ENCODE assay signal across 17 cellular contexts in genomic region chr12:117028254-117028653, GRCh38.
DNase-seq lines count a peak whose midpoint lies in the region; TF ChIP-seq lines count a peak whose summit lies in the region.
"Had no signal": no experiment of that assay in that cellular context is flagged by ENCODE, and none has a peak within 500 bp of the region (broad histone marks: within the 10 kb centered on the region; RNA-seq: fewer than 3 reads in every experiment).

No MANE protein-coding gene starts in this region.

- no peaks in the 10 kb centered on the region for H3K79me2 ChIP-seq in Karpas-422 (ENCODE audit: low read length)

- H3K36me3 ChIP-seq in HEK293 (ENCODE audit: control insufficient read depth in 2 of 2, insufficient read depth in 1 of 2, low read length in 2 of 2) (peaks cover 0 to 54% of the 10 kb centered on the region in 2 experiments; a peak in 2 of 3 replicates), Karpas-422 (ENCODE audit: insufficient read depth, low read length) (peaks cover 44% of the 10 kb centered on the region), sigmoid colon (peaks cover 4 to 54% (median 22%) of the 10 kb centered on the region in 4 donors)

- H3K9me2 ChIP-seq in Karpas-422 (replicated peaks; ENCODE audit: insufficient read depth, low read length): no peaks in the 10 kb centered on the region

- CTCF ChIA-PET in HEK293 (lab: Yijun Ruan, JAX): interaction anchor here (0.7 to 1.5 kb wide), 4 partner anchors 20 to 758 kb away, joined by 3 to 9 read pairs (median 4); no protein-coding TSS in a partner anchor

- TF ChIP-seq POLR2A in sigmoid colon (IDR thresholded peaks at IDR 0.05): no peak

- H3K4me1 ChIP-seq in HEK293 (ENCODE audit: control insufficient read depth, insufficient read depth, low read length) (no peaks in the 10 kb centered on the region), Karpas-422 (ENCODE audit: low read length) (peaks cover 71% of the 10 kb centered on the region), sigmoid colon (peaks cover 0 to 17% (median 11%) of the 10 kb centered on the region in 4 donors)

- H3K4me3 ChIP-seq in HEK293 (ENCODE audit: low read depth, low read length) (no peak overlapping the region), Karpas-422 (ENCODE audit: low read length) (no peak overlapping the region), coronary artery (no peak overlapping the region), sigmoid colon (no peak overlapping the region)
- H3K4me3 ChIP-seq: MG63 had no signal

- H4K20me1 ChIP-seq in Karpas-422 (ENCODE audit: insufficient read depth, low read depth, low read length): no peaks in the 10 kb centered on the region

- TF ChIP-seq CTCF in HEK293 (tag by site-specific recombination; IDR thresholded peaks at IDR 0.05) (no peak), coronary artery (IDR thresholded peaks at IDR 0.05) (no peak), sigmoid colon (IDR thresholded peaks at IDR 0.05) (no peak)

- peak overlapping the region; percentile 32 for H3K4me2 ChIP-seq in Karpas-422 (ENCODE audit: low read depth, low read length, poor library complexity, severe bottlenecking)
- H3K4me2 ChIP-seq: KMS-11 had no signal

- intact Hi-C loops in sigmoid colon (cut with DNase I): no loop called here

- H3K27me3 ChIP-seq in Karpas-422 (ENCODE audit: low read length): no peaks in the 10 kb centered on the region
- H3K27me3 ChIP-seq in sigmoid colon: peaks cover 2 to 5% (median 3%) of the 10 kb centered on the region in 3 donors
- H3K27me3 ChIP-seq: MG63 had no signal

- no peak for DNase-seq in Karpas-422
- peak; percentile 40 for DNase-seq in coronary artery (ENCODE audit: low spot score)
- DNase-seq in sigmoid colon: peak; percentile 56
- DNase-seq in SHP77 treated with DMSO at 0.1 percent for 48 hours (lab: John Stamatoyannopoulos, UW): no peak
- no peak for DNase-seq in DMS53 treated with DMSO at 0.1 percent for 48 hours (lab: John Stamatoyannopoulos, UW; ENCODE audit: unreplicated experiment)
- no peak for DNase-seq in NCI-H2107 treated with DMSO at 0.1 percent for 48 hours (lab: John Stamatoyannopoulos, UW; ENCODE audit: unreplicated experiment)
- DNase-seq: COR-L47, GOT3, MG63, NCI-H1092, NCI-H146, NCI-H2227 treated with DMSO at 0.1 percent for 48 hours, NCI-H526, OCI-M1, SIG-M5 had no signal

- no peak overlapping the region for H3K9ac ChIP-seq in Karpas-422 (ENCODE audit: low read length)
- H3K9ac ChIP-seq: KMS-11 had no signal

- no peak overlapping the region for H2AFZ ChIP-seq in Karpas-422 (ENCODE audit: low read length)

- POLR2A ChIA-PET in HEK293 (lab: Yijun Ruan, JAX): no interaction called here

- no peak for TF ChIP-seq EP300 in sigmoid colon (IDR thresholded peaks at IDR 0.05)

- 91 to 93% methylated on average over 14 of the region's 14 CpGs for WGBS in sigmoid colon, 2 donors

- no peak overlapping the region for H3K27ac ChIP-seq in HEK293 (ENCODE audit: extremely low read depth, low read depth, low read length)
- H3K27ac ChIP-seq in Karpas-422 (ENCODE audit: low read length): peak overlapping the region; percentile 53
- no peak overlapping the region for H3K27ac ChIP-seq in coronary artery
- H3K27ac ChIP-seq in sigmoid colon: no peak overlapping the region
- H3K27ac ChIP-seq: KMS-11 had no signal

- H3K9me3 ChIP-seq in HEK293 (ENCODE audit: control insufficient read depth, insufficient read depth, low read depth, low read length) (no peaks in the 10 kb centered on the region), Karpas-422 (ENCODE audit: low read length) (no peaks in the 10 kb centered on the region), sigmoid colon (no peaks in the 10 kb centered on the region)
- H3K9me3 ChIP-seq: MG63 had no signal

TF ChIP-seq in HEK293, 187 proteins besides CTCF, POLR2A, EP300 and RAD21:
- 0 out of 2 replicates have a peak, but pooled peaks have one; percentile 16 for TF ChIP-seq ZBTB48 (tag by site-specific recombination; IDR thresholded peaks at IDR 0.05)
- TF ChIP-seq ZFP3 (tag by site-specific recombination; IDR thresholded peaks at IDR 0.05; ENCODE audit: low read depth): no peak
- no peak for TF ChIP-seq KLF8 (tag by site-specific recombination; IDR thresholded peaks at IDR 0.05)

Comparison
In these comparisons a context has a peak if more than half of its experiments do, and no peak if none do; other contexts are left out.
1. DNase-seq: peak in coronary artery (single experiment) and sigmoid colon (single experiment); none in Karpas-422 (single experiment), SHP77 treated with DMSO at 0.1 percent for 48 hours (single experiment), DMS53 treated with DMSO at 0.1 percent for 48 hours (single experiment) and NCI-H2107 treated with DMSO at 0.1 percent for 48 hours (single experiment).